ENCODE assay signal across 8 cellular contexts in the genomic region with DNA sequence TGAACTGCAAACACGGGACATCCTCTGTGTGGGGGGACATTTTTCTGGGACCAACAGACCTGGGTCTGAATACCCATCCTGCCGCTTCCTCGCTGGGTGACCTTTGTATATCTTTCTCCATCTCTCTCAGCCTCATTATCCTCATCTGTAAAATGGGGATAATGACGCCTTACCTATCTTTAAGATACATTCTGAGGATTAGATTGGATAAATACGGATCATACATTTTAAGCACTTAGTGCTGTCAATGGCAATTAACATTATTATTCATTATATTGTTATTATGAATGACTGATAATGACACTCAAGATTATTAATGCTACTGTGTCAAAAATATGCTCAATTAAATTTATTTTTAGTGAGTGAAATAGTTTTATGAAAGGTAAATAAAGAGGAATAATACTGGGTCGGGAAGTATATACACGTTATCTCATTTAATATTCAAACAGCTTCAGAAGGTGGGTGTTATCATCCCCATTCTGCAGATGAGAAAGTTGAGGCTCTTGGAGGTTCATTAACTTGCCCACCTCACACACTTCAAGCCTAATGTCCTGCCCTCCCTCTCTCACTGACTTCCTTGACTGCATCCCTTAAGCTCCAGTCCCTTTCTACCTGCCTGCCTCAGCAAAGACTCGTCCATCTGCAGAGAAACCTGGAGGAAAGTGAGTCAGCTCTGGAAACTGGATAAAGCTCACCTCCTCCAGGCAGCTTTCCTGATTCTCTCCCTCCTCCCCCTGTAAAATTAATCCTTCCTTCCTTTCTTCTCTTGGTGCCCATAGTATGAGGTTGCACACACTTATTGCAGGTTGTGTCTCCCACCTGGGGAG.
DNase-seq lines count a peak whose midpoint lies in the region; ATAC-seq, FAIRE-seq and TF ChIP-seq lines count a peak whose summit lies in the region.

No MANE protein-coding gene starts in this region.

- TF ChIP-seq POLR2A in HCT116 (IDR thresholded peaks at IDR 0.05; ENCODE audit: borderline replicate concordance, extremely low read depth, insufficient read depth, insufficient read length): no peak

- no peak for TF ChIP-seq CTCF in HCT116 (IDR thresholded peaks at IDR 0.05 in 2 of 3, conservative IDR thresholded peaks at IDR 0.05 in 1 of 3; ENCODE audit: borderline replicate concordance in 1 of 3, insufficient read depth in 1 of 3, low read depth in 2 of 3, low read length in 2 of 3)

- peak overlapping the region; percentile 73 for H3K9ac ChIP-seq in HCT116 (ENCODE audit: low read length)

- no peaks in the 10 kb centered on the region for H3K9me2 ChIP-seq in HCT116 (ENCODE audit: insufficient read depth)

- peak overlapping the region; percentile 79 for H3K27ac ChIP-seq in HCT116 (ENCODE audit: low read depth, low read length)

- no peaks in the 10 kb centered on the region for H3K27me3 Mint-ChIP-seq in activated T-helper 17 cell treated with anti-CD3 and anti-CD28 coated beads, Interleukin-2, amount 50 U/mL, for 72 hours

- H3K27me3 ChIP-seq in HCT116 (ENCODE audit: insufficient read depth, low read length): no peaks in the 10 kb centered on the region

- no peak for TF ChIP-seq RAD21 in HCT116 (IDR thresholded peaks at IDR 0.05; ENCODE audit: low read depth)

- POLR2A ChIA-PET in HCT116 (lab: Charles Lee): no interaction called here

- H3K9me3 ChIP-seq in HCT116 (ENCODE audit: control insufficient read depth in 1 of 2, insufficient read depth in 1 of 2, low read depth in 1 of 2, low read length in 2 of 2): no peaks in the 10 kb centered on the region

- H3K4me3 Mint-ChIP-seq in activated T-helper 17 cell treated with anti-CD3 and anti-CD28 coated beads, Interleukin-2, amount 50 U/mL, for 72 hours: peak overlapping the region; percentile 80
- peak overlapping the region; percentile 73 for H3K4me3 Mint-ChIP-seq in stimulated activated effector memory CD8-positive, alpha-beta T cell treated with anti-CD3 and anti-CD28 coated beads, Interleukin-12 subunit alpha, Interleukin-12 subunit beta, amount 100 ng/mL, for 72 hours

- H3K9me3 Mint-ChIP-seq in activated T-helper 17 cell treated with anti-CD3 and anti-CD28 coated beads, Interleukin-2, amount 50 U/mL, for 72 hours: no peaks in the 10 kb centered on the region
- H3K9me3 Mint-ChIP-seq in stimulated activated effector memory CD8-positive, alpha-beta T cell treated with anti-CD3 and anti-CD28 coated beads, Interleukin-12 subunit alpha, Interleukin-12 subunit beta, amount 100 ng/mL, for 72 hours: no peaks in the 10 kb centered on the region

- RAD21 ChIA-PET in HCT116 (lab: Charles Lee; ENCODE audit: low non-redundant PET in 1 of 2, low total read pairs in 2 of 2, uncharacterized antibody in 2 of 2, unreplicated experiment in 2 of 2): no interaction called here

- peak overlapping the region; percentile 41 to 62 for H3K4me3 ChIP-seq in HCT116 (replicated peaks in 1 of 2; ENCODE audit: low read depth in 1 of 2, low read length in 2 of 2)
- H3K4me3 ChIP-seq in iPS-11a (ENCODE audit: low read depth, low read length): peak overlapping the region; percentile 51

- ATAC-seq in HCT116: no peak
- no peak for ATAC-seq in activated T-helper 17 cell treated with anti-CD3 and anti-CD28 coated beads, Interleukin-2, amount 50 U/mL, for 72 hours (replicated peaks)
- no peak for ATAC-seq in stimulated activated effector memory CD8-positive, alpha-beta T cell treated with anti-CD3 and anti-CD28 coated beads, Interleukin-12 subunit alpha, Interleukin-12 subunit beta, amount 100 ng/mL, for 72 hours
- no peak for ATAC-seq in GM21367 (IDR thresholded peaks at IDR 0.05; ENCODE audit: unreplicated experiment)

- peak overlapping the region; percentile 92 for H3K4me2 ChIP-seq in HCT116 (ENCODE audit: low read length)

- no peaks in the 10 kb centered on the region for H3K36me3 Mint-ChIP-seq in activated T-helper 17 cell treated with anti-CD3 and anti-CD28 coated beads, Interleukin-2, amount 50 U/mL, for 72 hours (ENCODE audit: low read depth)
- H3K36me3 Mint-ChIP-seq in stimulated activated effector memory CD8-positive, alpha-beta T cell treated with anti-CD3 and anti-CD28 coated beads, Interleukin-12 subunit alpha, Interleukin-12 subunit beta, amount 100 ng/mL, for 72 hours: peaks cover 6% of the 10 kb centered on the region

- no peak for DNase-seq in HCT116 (ENCODE audit: low read depth, low spot score)
- peak in 1 of 2 donors; percentile 40 for DNase-seq in stimulated activated effector memory CD8-positive, alpha-beta T cell treated with anti-CD3 and anti-CD28 coated beads, Interleukin-12 subunit alpha, Interleukin-12 subunit beta, amount 100 ng/mL, for 72 hours (ENCODE audit: low spot score in 2 of 2)
- no peak for DNase-seq in urothelium cell line (ENCODE audit: low spot score)
- no peak for DNase-seq in NCI-H524 (lab: John Stamatoyannopoulos, UW)
- no peak for DNase-seq in activated CD4-positive, alpha-beta T cell treated with anti-CD3 and anti-CD28 coated beads for 4 hours

- H4K20me1 ChIP-seq in HCT116 (ENCODE audit: insufficient read depth): no peaks in the 10 kb centered on the region

- no peaks in the 10 kb centered on the region for H3K36me3 ChIP-seq in HCT116 (ENCODE audit: control insufficient read depth in 1 of 2, insufficient read depth in 2 of 2, low read length in 2 of 2)

- intact Hi-C loops in HCT116 (cut with micrococcal nuclease): no loop called here

- peaks cover 8 to 19% of the 10 kb centered on the region in 2 experiments; a peak in 3 of 4 replicates for H3K4me1 ChIP-seq in HCT116 (ENCODE audit: control insufficient read depth in 1 of 2, insufficient read depth in 2 of 2, low read length in 2 of 2)

- peak overlapping the region; percentile 31 for H2AFZ ChIP-seq in HCT116 (ENCODE audit: low read depth, low read length, poor library complexity, severe bottlenecking)

- no peak for FAIRE-seq in urothelium cell line (lab: Jason Lieb, UNC)

- CTCF ChIA-PET in HCT116 (lab: Charles Lee): no interaction called here

- peaks cover 6% of the 10 kb centered on the region for H3K4me1 Mint-ChIP-seq in activated T-helper 17 cell treated with anti-CD3 and anti-CD28 coated beads, Interleukin-2, amount 50 U/mL, for 72 hours
- peaks cover 20% of the 10 kb centered on the region for H3K4me1 Mint-ChIP-seq in stimulated activated effector memory CD8-positive, alpha-beta T cell treated with anti-CD3 and anti-CD28 coated beads, Interleukin-12 subunit alpha, Interleukin-12 subunit beta, amount 100 ng/mL, for 72 hours

- H3K79me2 ChIP-seq in HCT116 (ENCODE audit: insufficient read depth, low read length): no peaks in the 10 kb centered on the region

- H3K27ac Mint-ChIP-seq in activated T-helper 17 cell treated with anti-CD3 and anti-CD28 coated beads, Interleukin-2, amount 50 U/mL, for 72 hours: peak overlapping the region; percentile 29
- peak overlapping the region; percentile 93 for H3K27ac Mint-ChIP-seq in stimulated activated effector memory CD8-positive, alpha-beta T cell treated with anti-CD3 and anti-CD28 coated beads, Interleukin-12 subunit alpha, Interleukin-12 subunit beta, amount 100 ng/mL, for 72 hours

- no TSS peak for BruUV-seq in HCT116 (replicated peaks; lab: Mats Ljungman, UMichigan)

TF ChIP-seq in HCT116, 20 proteins besides CTCF, POLR2A, EP300 and RAD21:
- TF ChIP-seq CBX3 (IDR thresholded peaks at IDR 0.05; ENCODE audit: low read depth) (0 out of 2 replicates have a peak, but pooled peaks have one; percentile 32), SP1 (IDR thresholded peaks at IDR 0.05; ENCODE audit: low read depth) (0 out of 2 replicates have a peak, but pooled peaks have one; percentile 2), TCF7L2 (IDR thresholded peaks at IDR 0.05; ENCODE audit: borderline replicate concordance, extremely low read depth, insufficient read depth, insufficient read length) (no peak)
